Comparison of ENCODE assay signal across 8 cellular contexts in the genomic region with DNA sequence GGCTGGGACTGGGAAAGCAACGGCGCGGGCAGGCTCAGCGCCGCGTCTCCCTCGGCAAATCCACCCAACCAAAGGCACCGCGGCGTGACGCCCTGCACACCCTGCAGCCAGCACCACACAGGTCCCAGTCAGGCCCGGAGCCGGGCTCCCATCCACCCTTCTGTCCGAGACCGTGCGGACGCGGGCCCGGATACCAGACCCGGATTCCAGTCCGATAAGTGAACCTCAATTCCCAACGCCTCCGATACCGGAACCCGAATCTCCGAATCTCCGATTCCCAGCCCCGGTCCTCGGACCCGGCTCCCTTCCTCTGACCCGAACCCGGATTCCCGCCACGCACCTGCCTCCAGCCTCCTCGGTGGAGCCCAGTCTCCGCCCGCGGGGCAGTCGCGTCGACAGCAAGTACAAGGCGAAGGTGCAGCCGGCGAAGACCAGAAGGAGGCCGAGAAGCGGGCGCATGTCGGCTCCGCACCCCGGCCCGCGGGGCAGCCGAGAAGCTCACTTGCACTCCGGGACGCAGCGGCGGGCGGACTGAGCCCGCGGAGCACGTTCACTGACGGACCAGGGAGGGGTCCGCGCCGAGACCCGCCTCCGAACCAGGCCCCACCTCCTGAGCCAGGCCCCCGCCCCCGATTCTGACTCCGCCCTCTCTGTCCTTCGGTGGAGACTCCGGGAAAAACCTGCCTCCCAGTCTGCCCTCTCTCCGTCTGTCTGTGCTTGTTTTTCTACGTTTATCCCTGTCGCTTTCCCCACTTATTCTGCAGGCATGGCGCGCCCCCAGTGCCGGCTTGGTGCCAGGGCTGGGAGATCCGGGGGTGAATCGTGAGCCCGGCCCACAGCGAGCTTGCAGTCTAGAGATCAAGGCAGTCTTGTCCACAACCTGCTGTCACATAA. TPM values are rescaled to one million over a fixed set of nuclear protein-coding genes. Genes with fewer than 3 reads are reported as not detected.
DNase-seq lines count a peak whose midpoint lies in the region; ATAC-seq and TF ChIP-seq lines count a peak whose summit lies in the region.

A gene (minus strand): TSS at position 533 of the 894 bp plus-strand sequence. CDS start 74 bp downstream, at position 459.

- H3K36me3 Mint-ChIP-seq in WTC11, result peaks cover 16% of the 10 kb centered on the region

- DNase-seq in AG08396 (ENCODE audit: low spot score), result peak; percentile 98
- DNase-seq in NCI-H2227 (lab: John Stamatoyannopoulos, UW; ENCODE audit: unreplicated experiment), result peak; percentile 96
- DNase-seq in WTC11 (ENCODE audit: low spot score), result peak; percentile 97
- peak; percentile 91 to 94 for DNase-seq in cardiac fibroblast (ENCODE audit: low read depth in 2 of 2)
- peak; percentile 100 for DNase-seq in iPS-NIHi7 (ENCODE audit: extremely low spot score)
- DNase-seq in smooth muscle cell (lab: John Stamatoyannopoulos, UW; ENCODE audit: unreplicated experiment), result peak; percentile 82

- peak within 1 kb of the TSS; percentile 40 for H3K27ac ChIP-seq in smooth muscle cell (ENCODE audit: low read depth)

- no peaks in the 10 kb centered on the region for H3F3A ChIP-seq in smooth muscle cell (ENCODE audit: low read depth)

- H4K20me1 ChIP-seq in smooth muscle cell (ENCODE audit: low read depth), result no peaks in the 10 kb centered on the region

- ATAC-seq in GM18909 (IDR thresholded peaks at IDR 0.05; ENCODE audit: poor library complexity, unreplicated experiment) (peak; percentile 97), HG03159 (IDR thresholded peaks at IDR 0.05; ENCODE audit: unreplicated experiment) (peak; percentile 96), WTC11 (peak; percentile 97)

- H3K4me3 Mint-ChIP-seq in WTC11, result peak within 1 kb of the TSS; percentile 94

- peaks cover 6% of the 10 kb centered on the region; the same call in 1 of the 2 replicates for H3K4me1 Mint-ChIP-seq in WTC11

- no peaks in the 10 kb centered on the region for H3K9me3 ChIP-seq in smooth muscle cell (replicated peaks; ENCODE audit: low read depth)

- peak within 1 kb of the TSS; percentile 87 for H2AFZ ChIP-seq in smooth muscle cell (ENCODE audit: low read depth)

- no peaks in the 10 kb centered on the region for H3K36me3 ChIP-seq in smooth muscle cell (ENCODE audit: low read depth)

- peaks cover 16% of the 10 kb centered on the region for H3K79me2 ChIP-seq in smooth muscle cell (ENCODE audit: low read depth)

- peak within 1 kb of the TSS; percentile 98 for H3K27ac Mint-ChIP-seq in WTC11

- H3K4me3 ChIP-seq in cardiac fibroblast (replicated peaks in 1 of 2; ENCODE audit: low read depth in 2 of 2, low read length in 2 of 2), result peak within 1 kb of the TSS; percentile 87 to 96
- peak within 1 kb of the TSS; percentile 81 for H3K4me3 ChIP-seq in smooth muscle cell

- peaks cover 8% of the 10 kb centered on the region for H3K4me1 ChIP-seq in smooth muscle cell (ENCODE audit: low read depth)

- peak within 1 kb of the TSS; percentile 75 for H3K9ac ChIP-seq in smooth muscle cell (ENCODE audit: low read depth)

- H3K27me3 Mint-ChIP-seq in WTC11 (ENCODE audit: low read depth), result peaks cover 17% of the 10 kb centered on the region

- WGBS in smooth muscle cell (ENCODE audit: low lambda C conversion rate), result under 1% methylated on average over 68 of the region's 82 CpGs

- CTCF ChIA-PET in WTC11 (lab: Charles Lee), result interaction anchor here (0.5 to 1.4 kb wide), 10 partner anchors 12 to 179 kb away, joined by 3 to 10 read pairs (median 6); a partner anchor contains a TSS

- peak within 1 kb of the TSS; percentile 99 for H3K4me2 ChIP-seq in smooth muscle cell

- POLR2A ChIA-PET in WTC11 (lab: Charles Lee), result interaction anchor here (1.0 kb wide), 2 partner anchors 84 to 85 kb away, joined by 3 to 4 read pairs; no protein-coding TSS in a partner anchor

- H3K9me3 Mint-ChIP-seq in WTC11, result no peaks in the 10 kb centered on the region

- no peak for TF ChIP-seq CTCF in WTC11 (IDR thresholded peaks at IDR 0.05)
- no peak for TF ChIP-seq CTCF in cardiac fibroblast (IDR thresholded peaks at IDR 0.05; ENCODE audit: low read depth, low read length)
- no peak for TF ChIP-seq CTCF in smooth muscle cell (IDR thresholded peaks at IDR 0.05; ENCODE audit: borderline replicate concordance, insufficient read depth, poor library complexity, severe bottlenecking)

- H3K27me3 ChIP-seq in smooth muscle cell (ENCODE audit: low read depth), result no peaks in the 10 kb centered on the region

TF ChIP-seq in WTC11, 78 proteins besides CTCF, POLR2A, EP300 and RAD21 (continues in another document):
- TF ChIP-seq SOX15 (CRISPR knock-in tag; IDR thresholded peaks at IDR 0.05) (no peak), SMAD3 (CRISPR knock-in tag; IDR thresholded peaks at IDR 0.05; ENCODE audit: borderline replicate concordance) (peak; percentile 86), EMX1 (CRISPR knock-in tag; IDR thresholded peaks at IDR 0.05) (no peak), ELF4 (CRISPR knock-in tag; IDR thresholded peaks at IDR 0.05; ENCODE audit: low read depth) (no peak), PRRX2 (CRISPR knock-in tag; IDR thresholded peaks at IDR 0.05) (no peak), ESRRA (CRISPR knock-in tag; IDR thresholded peaks at IDR 0.05; ENCODE audit: borderline replicate concordance) (peak; percentile 83; the same call in 1 of the 2 replicates), JUN (CRISPR knock-in tag; IDR thresholded peaks at IDR 0.05) (0 out of 2 replicates have a peak, but pooled peaks have one; percentile 41), TP53 (CRISPR knock-in tag; IDR thresholded peaks at IDR 0.05) (no peak; the same call in 1 of the 2 replicates), GABPB1 (CRISPR knock-in tag; IDR thresholded peaks at IDR 0.05) (peak; percentile 86)
- TF ChIP-seq, protein P1, sequence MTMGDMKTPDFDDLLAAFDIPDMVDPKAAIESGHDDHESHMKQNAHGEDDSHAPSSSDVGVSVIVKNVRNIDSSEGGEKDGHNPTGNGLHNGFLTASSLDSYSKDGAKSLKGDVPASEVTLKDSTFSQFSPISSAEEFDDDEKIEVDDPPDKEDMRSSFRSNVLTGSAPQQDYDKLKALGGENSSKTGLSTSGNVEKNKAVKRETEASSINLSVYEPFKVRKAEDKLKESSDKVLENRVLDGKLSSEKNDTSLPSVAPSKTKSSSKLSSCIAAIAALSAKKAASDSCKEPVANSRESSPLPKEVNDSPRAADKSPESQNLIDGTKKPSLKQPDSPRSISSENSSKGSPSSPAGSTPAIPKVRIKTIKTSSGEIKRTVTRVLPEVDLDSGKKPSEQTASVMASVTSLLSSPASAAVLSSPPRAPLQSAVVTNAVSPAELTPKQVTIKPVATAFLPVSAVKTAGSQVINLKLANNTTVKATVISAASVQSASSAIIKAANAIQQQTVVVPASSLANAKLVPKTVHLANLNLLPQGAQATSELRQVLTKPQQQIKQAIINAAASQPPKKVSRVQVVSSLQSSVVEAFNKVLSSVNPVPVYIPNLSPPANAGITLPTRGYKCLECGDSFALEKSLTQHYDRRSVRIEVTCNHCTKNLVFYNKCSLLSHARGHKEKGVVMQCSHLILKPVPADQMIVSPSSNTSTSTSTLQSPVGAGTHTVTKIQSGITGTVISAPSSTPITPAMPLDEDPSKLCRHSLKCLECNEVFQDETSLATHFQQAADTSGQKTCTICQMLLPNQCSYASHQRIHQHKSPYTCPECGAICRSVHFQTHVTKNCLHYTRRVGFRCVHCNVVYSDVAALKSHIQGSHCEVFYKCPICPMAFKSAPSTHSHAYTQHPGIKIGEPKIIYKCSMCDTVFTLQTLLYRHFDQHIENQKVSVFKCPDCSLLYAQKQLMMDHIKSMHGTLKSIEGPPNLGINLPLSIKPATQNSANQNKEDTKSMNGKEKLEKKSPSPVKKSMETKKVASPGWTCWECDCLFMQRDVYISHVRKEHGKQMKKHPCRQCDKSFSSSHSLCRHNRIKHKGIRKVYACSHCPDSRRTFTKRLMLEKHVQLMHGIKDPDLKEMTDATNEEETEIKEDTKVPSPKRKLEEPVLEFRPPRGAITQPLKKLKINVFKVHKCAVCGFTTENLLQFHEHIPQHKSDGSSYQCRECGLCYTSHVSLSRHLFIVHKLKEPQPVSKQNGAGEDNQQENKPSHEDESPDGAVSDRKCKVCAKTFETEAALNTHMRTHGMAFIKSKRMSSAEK (CRISPR knock-in tag; IDR thresholded peaks at IDR 0.05; ENCODE audit: borderline replicate concordance), result no peak
- TF ChIP-seq, protein P2, sequence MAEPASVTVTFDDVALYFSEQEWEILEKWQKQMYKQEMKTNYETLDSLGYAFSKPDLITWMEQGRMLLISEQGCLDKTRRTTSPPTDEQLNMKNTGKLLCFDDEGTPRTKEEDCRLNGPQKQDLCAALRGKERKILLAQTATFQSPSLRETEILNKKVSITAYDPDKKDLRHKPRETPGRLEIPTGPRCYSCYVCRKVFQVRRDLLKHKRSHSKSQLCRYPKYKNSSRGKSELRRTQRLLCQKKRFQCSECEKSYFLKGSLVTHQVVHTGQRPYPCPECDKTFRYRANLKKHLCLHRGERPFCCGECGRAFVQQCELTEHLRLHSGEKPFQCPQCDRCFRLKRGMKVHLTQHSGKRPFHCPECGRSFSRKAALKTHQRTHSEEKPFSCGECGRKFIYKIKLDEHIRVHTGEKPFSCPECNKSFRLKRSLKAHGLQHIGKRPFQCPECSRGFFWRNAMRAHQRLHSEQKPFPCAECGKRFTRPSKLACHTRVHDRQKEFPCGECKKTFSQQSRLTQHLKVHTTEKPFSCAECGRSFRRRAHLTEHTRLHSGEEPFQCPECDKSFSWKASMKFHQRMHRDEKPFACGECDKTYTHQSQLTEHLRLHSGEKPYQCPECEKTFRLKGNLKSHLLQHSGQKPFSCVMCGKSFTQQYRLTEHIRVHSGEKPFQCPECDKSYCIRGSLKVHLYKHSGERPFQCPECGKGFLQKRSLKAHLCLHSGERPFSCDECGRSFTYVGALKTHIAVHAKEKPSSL (CRISPR knock-in tag; conservative IDR thresholded peaks at IDR 0.05), result no peak

RNA-seq across cellular contexts. Expression of the gene that starts here (rescaled TPM):
- total RNA-seq in WTC11 (2021), result 14.4 to 17.2 TPM (median 15.7 TPM) in 3 replicates
- total RNA-seq in smooth muscle cell, result 11.2 and 19.7 TPM in 2 replicates
- 21.3 and 30.1 TPM in 2 replicates for polyA plus RNA-seq in smooth muscle cell

Comparison
In these comparisons a context has a peak if more than half of its experiments do, and no peak if none do; other contexts are left out.
1. Peak in every context shown above with its lines: DNase-seq, ATAC-seq, H3K4me3 ChIP-seq and H3K27ac ChIP-seq.